8 cellular contexts compared by ENCODE assay signal in the genomic region with DNA sequence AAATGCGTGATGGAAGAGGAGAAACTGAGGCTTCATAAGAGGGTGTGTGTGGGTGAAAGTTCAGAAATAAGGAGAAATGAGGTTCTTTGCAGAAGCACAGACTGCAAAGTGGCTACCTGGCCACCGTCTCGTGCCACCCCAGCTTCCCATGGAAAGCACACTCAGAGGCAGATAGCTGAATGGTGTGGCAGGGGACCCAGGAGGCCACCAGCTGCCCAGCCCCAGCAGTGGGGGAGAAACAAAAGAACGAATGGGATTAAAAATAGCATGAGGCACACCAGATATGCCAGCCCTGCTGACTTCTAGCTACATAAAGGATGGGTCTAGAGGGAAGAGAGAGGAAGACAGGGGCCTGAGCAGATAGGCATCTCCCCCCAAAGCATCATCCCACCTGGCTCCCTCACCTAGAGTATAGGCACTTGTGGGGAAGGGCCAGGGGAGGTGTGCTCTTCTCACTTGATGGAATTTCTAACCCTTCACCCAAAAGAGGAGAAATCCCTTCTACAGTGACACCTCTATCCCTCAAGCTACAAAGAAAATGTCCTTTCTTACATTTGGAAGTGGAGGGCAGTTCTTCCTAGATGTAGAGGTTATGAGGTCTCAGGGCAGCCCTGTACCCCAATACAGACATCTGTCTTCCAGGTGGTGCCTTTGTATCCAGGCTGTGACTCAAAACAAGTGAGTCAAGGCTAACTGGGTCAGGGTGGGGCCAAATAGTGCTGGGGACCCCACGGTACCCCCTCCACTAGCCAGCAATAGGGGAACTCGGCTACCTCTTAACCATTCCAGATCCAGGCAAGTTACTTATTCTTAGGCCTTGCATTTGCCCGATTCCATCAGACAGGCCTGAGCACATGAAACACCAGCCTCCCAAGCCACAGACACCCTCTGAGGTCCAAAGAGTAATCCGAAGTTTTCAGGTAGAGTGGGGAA. TPM values are rescaled to one million over a fixed set of nuclear protein-coding genes. Genes with fewer than 3 reads are reported as not detected.
A peak's percentile ranks its signal among the peaks of the same experiment; 100 is the strongest.
DNase-seq lines count a peak whose midpoint lies in the region; ATAC-seq and TF ChIP-seq lines count a peak whose summit lies in the region.

No MANE protein-coding gene starts in this region.

- H3K4me3 ChIP-seq in AG09309 (ENCODE audit: control insufficient read depth, low read depth, low read length) (peak overlapping the region; percentile 69), breast epithelium (peak overlapping the region; percentile 87 to 98 (median 95)), mucosa of rectum (ENCODE audit: low read length in 2 of 2) (peak overlapping the region; percentile 79 to 95)

- H3K36me3 ChIP-seq in breast epithelium (no peaks in the 10 kb centered on the region), mucosa of rectum (ENCODE audit: control insufficient read depth in 2 of 2, insufficient read depth in 2 of 2, low read length in 2 of 2) (peaks cover 10 to 26% of the 10 kb centered on the region in 2 donors)

- peak overlapping the region; percentile 100 for H3K27ac ChIP-seq in breast epithelium
- peak overlapping the region; percentile 84 to 96 for H3K27ac ChIP-seq in mucosa of rectum (ENCODE audit: low read depth in 2 of 2, low read length in 2 of 2)

- H3K4me1 ChIP-seq in breast epithelium: peaks cover 8 to 36% of the 10 kb centered on the region in 2 donors
- peaks cover 53% of the 10 kb centered on the region in 2 donors for H3K4me1 ChIP-seq in mucosa of rectum (ENCODE audit: control insufficient read depth in 2 of 2, insufficient read depth in 2 of 2, low read length in 2 of 2)

- no peak for DNase-seq in AG09309 (ENCODE audit: low read depth)
- peak; percentile 54 for DNase-seq in LHCN-M2 (ENCODE audit: low read depth)
- DNase-seq in breast epithelium (ENCODE audit: low spot score in 2 of 2): no peak
- no peak for DNase-seq in NCI-H1048 (lab: John Stamatoyannopoulos, UW)
- DNase-seq in T1000 (lab: John Stamatoyannopoulos, UW): no peak
- no peak for DNase-seq in GM13977 (ENCODE audit: low spot score)

- H3K9ac ChIP-seq in mucosa of rectum (ENCODE audit: low read depth in 1 of 2, low read length in 2 of 2): peak overlapping the region; percentile 90 to 97

- H3K27me3 ChIP-seq in breast epithelium: no peaks in the 10 kb centered on the region
- no peaks in the 10 kb centered on the region for H3K27me3 ChIP-seq in mucosa of rectum (ENCODE audit: control insufficient read depth in 2 of 2, insufficient read depth in 2 of 2, low read length in 2 of 2)

- no peak for TF ChIP-seq CTCF in AG09309 (IDR thresholded peaks at IDR 0.05; ENCODE audit: control insufficient read depth, insufficient read depth, low read depth, low read length, missing control alignments)
- no peak for TF ChIP-seq CTCF in breast epithelium (IDR thresholded peaks at IDR 0.05)
- TF ChIP-seq CTCF in GM13977 (IDR thresholded peaks at IDR 0.05; ENCODE audit: extremely low read depth, insufficient read depth, missing control alignments): no peak

- intact Hi-C loops in breast epithelium (cut with DNase I; ENCODE audit: low total_unique reads): loop anchor here (2.0 kb wide), 1 partner anchor 65 kb away; no protein-coding TSS in a partner anchor

- in situ Hi-C loops in GM13977 (cut with MboI; ENCODE audit: low pct_unique_long_range_greater_than_20kb, low sequenced_read_pairs, unreplicated experiment): no loop called here

- H3K9me3 ChIP-seq in breast epithelium (no peaks in the 10 kb centered on the region), mucosa of rectum (ENCODE audit: control insufficient read depth in 2 of 2, low read length in 2 of 2) (no peaks in the 10 kb centered on the region)

- ATAC-seq in GM21723 (IDR thresholded peaks at IDR 0.05; ENCODE audit: unreplicated experiment): no peak

- TF ChIP-seq POLR2A in breast epithelium (IDR thresholded peaks at IDR 0.05): no peak

RNA-seq across cellular contexts. Expression of a gene that starts 3.5 kb away (rescaled TPM):
- 327 and 339 TPM in 2 replicates for total RNA-seq in LHCN-M2 (2014; rRNA removed)
- polyA plus RNA-seq in LHCN-M2 (2012): 270 TPM
- total RNA-seq in breast epithelium: 100 to 1,000 TPM; 133 to 178 (median 173) TPM

RNA-seq across cellular contexts. Expression of a gene that starts 7.1 kb away (rescaled TPM):
- 80.4 and 86.1 TPM in 2 replicates for total RNA-seq in LHCN-M2 (2014; rRNA removed)
- 124 TPM for polyA plus RNA-seq in LHCN-M2 (2012)
- 10 to 100 TPM; 36.6 to 63.9 (median 63.8) TPM for total RNA-seq in breast epithelium

RNA-seq across cellular contexts. Expression of a gene that starts 19.3 kb away (rescaled TPM):
- total RNA-seq in LHCN-M2 (2014; rRNA removed) (36.8 and 44.4 TPM in 2 replicates), breast epithelium (10 to 100 TPM; 21.6 to 35.9 (median 24.9) TPM)
- polyA plus RNA-seq in LHCN-M2 (2012): 44.1 TPM

RNA-seq across cellular contexts. Expression of a gene that starts 19.4 kb away (rescaled TPM):
- total RNA-seq in LHCN-M2 (2014; rRNA removed): 14.2 and 25.6 TPM in 2 replicates
- 15.8 TPM for polyA plus RNA-seq in LHCN-M2 (2012)
- total RNA-seq in breast epithelium: 10 to 100 TPM; 13.6 to 25.2 (median 21.0) TPM

RNA-seq across cellular contexts. Expression of a gene that starts 19.7 kb away (rescaled TPM):
- total RNA-seq in LHCN-M2 (2014; rRNA removed): 10.0 and 11.2 TPM in 2 replicates
- 10.6 TPM for polyA plus RNA-seq in LHCN-M2 (2012)
- total RNA-seq in breast epithelium: 10 to 100 TPM; 15.5 to 41.3 (median 30.2) TPM
